Comparison of ENCODE assay signal across 25 cellular contexts in genomic region chr10:85601526-85601925, GRCh38.
DNase-seq lines count a peak whose midpoint lies in the region; ATAC-seq and TF ChIP-seq lines count a peak whose summit lies in the region.
"Had no signal": no experiment of that assay in that cellular context is flagged by ENCODE, and none has a peak within 500 bp of the region (broad histone marks: within the 10 kb centered on the region; RNA-seq: fewer than 3 reads in every experiment).

No MANE protein-coding gene starts in this region.

- H3K27ac Mint-ChIP-seq in activated CD8-positive, alpha-beta memory T cell treated with anti-CD3 and anti-CD28 coated beads, Interleukin-2, amount 10 ng/mL, durations not matched to agents 7 days and 5 days, result no peak overlapping the region
- H3K27ac Mint-ChIP-seq: GM23338, IgD-negative memory B cell had no signal

- intact Hi-C loops in esophagus muscularis mucosa (cut with DNase I) (no loop called here), left lung (cut with DNase I) (no loop called here)

- H3K27me3 ChIP-seq in esophagus muscularis mucosa (no peaks in the 10 kb centered on the region), trophoblast cell (ENCODE audit: insufficient read depth, low read length) (no peaks in the 10 kb centered on the region), left lung (no peaks in the 10 kb centered on the region)

- H3K4me2 ChIP-seq in trophoblast cell (ENCODE audit: low read length), result no peak overlapping the region
- H3K4me2 ChIP-seq: GM23338, KMS-11 had no signal

- H3K18ac ChIP-seq in trophoblast cell (ENCODE audit: low read length), result no peak overlapping the region

- WGBS in esophagus muscularis mucosa, result 93% methylated on average over 9 of the region's 9 CpGs
- no CpG with 5 or more reads among the region's 9 CpGs for WGBS in trophoblast cell (ENCODE audit: extremely low coverage, insufficient coverage, insufficient read length)

- no peak overlapping the region for H4K91ac ChIP-seq in trophoblast cell (ENCODE audit: low read depth, low read length)

- no peak for ATAC-seq in activated CD8-positive, alpha-beta memory T cell treated with anti-CD3 and anti-CD28 coated beads, Interleukin-2, amount 10 ng/mL, durations not matched to agents 7 days and 5 days
- ATAC-seq in left lung (no peak), HG03280 (IDR thresholded peaks at IDR 0.05; ENCODE audit: unreplicated experiment) (no peak), GM21447 (IDR thresholded peaks at IDR 0.05; ENCODE audit: unreplicated experiment) (no peak)
- ATAC-seq: GM23338, PC-3 had no signal

- no peaks in the 10 kb centered on the region for H3K36me3 Mint-ChIP-seq in activated CD8-positive, alpha-beta memory T cell treated with anti-CD3 and anti-CD28 coated beads, Interleukin-2, amount 10 ng/mL, durations not matched to agents 7 days and 5 days
- H3K36me3 Mint-ChIP-seq: IgD-negative memory B cell had no signal

- CTCF ChIA-PET in activated CD8-positive, alpha-beta memory T cell treated with anti-CD3 and anti-CD28 coated beads, Interleukin-2, amount 10 ng/mL, durations not matched to agents 7 days and 5 days (lab: Charles Lee), result no interaction called here

- H3K4me3 ChIP-seq in esophagus muscularis mucosa (no peak overlapping the region), trophoblast cell (ENCODE audit: low read depth, low read length) (no peak overlapping the region), left lung (no peak overlapping the region)
- H3K4me3 ChIP-seq: GM23338 had no signal

- H2BK12ac ChIP-seq in trophoblast cell (ENCODE audit: low read length), result no peak overlapping the region

- no peak overlapping the region for H3K23ac ChIP-seq in trophoblast cell (ENCODE audit: low read length)

- no peaks in the 10 kb centered on the region for H3K9me3 ChIP-seq in esophagus muscularis mucosa
- no peaks in the 10 kb centered on the region for H3K9me3 ChIP-seq in trophoblast cell (ENCODE audit: insufficient read depth, low read depth, low read length)
- H3K9me3 ChIP-seq in left lung, result no peaks in the 10 kb centered on the region

- H2BK120ac ChIP-seq in trophoblast cell (ENCODE audit: insufficient read depth, low read length, poor library complexity), result no peak overlapping the region

- no peak overlapping the region for H4K12ac ChIP-seq in trophoblast cell (ENCODE audit: low read depth, low read length)

- H3K9me3 Mint-ChIP-seq in activated CD8-positive, alpha-beta memory T cell treated with anti-CD3 and anti-CD28 coated beads, Interleukin-2, amount 10 ng/mL, durations not matched to agents 7 days and 5 days (ENCODE audit: low read depth), result no peaks in the 10 kb centered on the region

- no peak overlapping the region for H3K9ac ChIP-seq in trophoblast cell (ENCODE audit: low read length)
- H3K9ac ChIP-seq: KMS-11 had no signal

- no peak for TF ChIP-seq EP300 in esophagus muscularis mucosa (IDR thresholded peaks at IDR 0.05)

- H3K36me3 ChIP-seq in esophagus muscularis mucosa, result no peaks in the 10 kb centered on the region
- no peaks in the 10 kb centered on the region for H3K36me3 ChIP-seq in trophoblast cell (ENCODE audit: control insufficient read depth in 1 of 2, insufficient read depth in 2 of 2, low read length in 2 of 2)
- H3K36me3 ChIP-seq in left lung, result no peaks in the 10 kb centered on the region

- no peak overlapping the region for H2AK5ac ChIP-seq in trophoblast cell (ENCODE audit: low read length)

- H4K8ac ChIP-seq in trophoblast cell (ENCODE audit: low read depth, low read length), result no peak overlapping the region

- H3K4me1 ChIP-seq in esophagus muscularis mucosa (no peaks in the 10 kb centered on the region), trophoblast cell (ENCODE audit: control insufficient read depth in 1 of 2, insufficient read depth in 2 of 2, low read length in 2 of 2) (peaks cover 9 to 12% of the 10 kb centered on the region in 2 experiments), left lung (no peaks in the 10 kb centered on the region)

- H2BK5ac ChIP-seq in trophoblast cell (ENCODE audit: low read depth, low read length, poor library complexity), result no peak overlapping the region

- peaks cover 4% of the 10 kb centered on the region for H3K27me3 Mint-ChIP-seq in activated CD8-positive, alpha-beta memory T cell treated with anti-CD3 and anti-CD28 coated beads, Interleukin-2, amount 10 ng/mL, durations not matched to agents 7 days and 5 days

- no peak overlapping the region for H2AFZ ChIP-seq in trophoblast cell (ENCODE audit: insufficient read depth, low read length, poor library complexity)
- H2AFZ ChIP-seq: GM23338 had no signal

- H3K4me3 Mint-ChIP-seq in activated CD8-positive, alpha-beta memory T cell treated with anti-CD3 and anti-CD28 coated beads, Interleukin-2, amount 10 ng/mL, durations not matched to agents 7 days and 5 days, result no peak overlapping the region
- H3K4me3 Mint-ChIP-seq: GM23338, IgD-negative memory B cell had no signal

- no peaks in the 10 kb centered on the region for H3K79me2 ChIP-seq in trophoblast cell (ENCODE audit: control insufficient read depth, insufficient read depth, low read length, poor library complexity)

- no peak for TF ChIP-seq CTCF in esophagus muscularis mucosa (IDR thresholded peaks at IDR 0.05)
- no peak for TF ChIP-seq CTCF in left lung (IDR thresholded peaks at IDR 0.05)

- peaks cover 9% of the 10 kb centered on the region for H3K4me1 Mint-ChIP-seq in activated CD8-positive, alpha-beta memory T cell treated with anti-CD3 and anti-CD28 coated beads, Interleukin-2, amount 10 ng/mL, durations not matched to agents 7 days and 5 days
- H3K4me1 Mint-ChIP-seq: GM23338 had no signal

- H3K27ac ChIP-seq in esophagus muscularis mucosa (replicated peaks in 1 of 4) (no peak overlapping the region), trophoblast cell (ENCODE audit: low read depth, low read length) (no peak overlapping the region), left lung (no peak overlapping the region)
- H3K27ac ChIP-seq: HL-60, KMS-11 had no signal

- H3K4ac ChIP-seq in trophoblast cell (ENCODE audit: low read depth, low read length), result no peak overlapping the region

- peak; percentile 38 for DNase-seq in activated CD8-positive, alpha-beta memory T cell treated with anti-CD3 and anti-CD28 coated beads for 24 hours
- DNase-seq in activated CD8-positive, alpha-beta memory T cell treated with anti-CD3 and anti-CD28 coated beads, Interleukin-2, amount 10 ng/mL, durations not matched to agents 7 days and 5 days, result no peak
- DNase-seq in esophagus muscularis mucosa (ENCODE audit: extremely low spot score) (peak; percentile 72), trophoblast cell (peak; percentile 18 to 46), left lung (no peak)
- DNase-seq in stimulated activated CD4-positive, alpha-beta T cell treated with anti-CD3 and anti-CD28 coated beads, Interleukin-2, amount 100 ng/mL, for 24 hours, result no peak
- DNase-seq: Calu3; DMS79 treated with DMSO at 0.1 percent for 48 hours; HCEC 1CT; MM.1S; NCI-H1048; NCI-H1417; NCI-H1694; NCI-H2029 treated with DMSO at 0.1 percent for 48 hours; NCI-H446 treated with DMSO at 0.1 percent for 48 hours; NCI-H526; NCI-H82; NK-92 treated with Interleukin-12 subunit alpha and Interleukin-12 subunit beta, amount 100 ng/mL, for 24 hours; PC-3 had no signal

- H3K14ac ChIP-seq in trophoblast cell (ENCODE audit: low read length), result no peak overlapping the region

- H3K79me1 ChIP-seq in trophoblast cell (ENCODE audit: low read length), result peaks cover 1% of the 10 kb centered on the region

- no peak for TF ChIP-seq POLR2A in esophagus muscularis mucosa (IDR thresholded peaks at IDR 0.05; ENCODE audit: low read depth)

Comparison
In these comparisons a context has a peak if more than half of its experiments do, and no peak if none do; other contexts are left out.
1. DNase-seq: peak in activated CD8-positive, alpha-beta memory T cell treated with anti-CD3 and anti-CD28 coated beads for 24 hours (single experiment), esophagus muscularis mucosa (single experiment) and trophoblast cell (2 of 2); none in activated CD8-positive, alpha-beta memory T cell treated with anti-CD3 and anti-CD28 coated beads, Interleukin-2, amount 10 ng/mL, durations not matched to agents 7 days and 5 days (single experiment), left lung (0 of 2) and stimulated activated CD4-positive, alpha-beta T cell treated with anti-CD3 and anti-CD28 coated beads, Interleukin-2, amount 100 ng/mL, for 24 hours (0 of 2).